Comparison of ENCODE assay signal across 8 cellular contexts in the genomic region with DNA sequence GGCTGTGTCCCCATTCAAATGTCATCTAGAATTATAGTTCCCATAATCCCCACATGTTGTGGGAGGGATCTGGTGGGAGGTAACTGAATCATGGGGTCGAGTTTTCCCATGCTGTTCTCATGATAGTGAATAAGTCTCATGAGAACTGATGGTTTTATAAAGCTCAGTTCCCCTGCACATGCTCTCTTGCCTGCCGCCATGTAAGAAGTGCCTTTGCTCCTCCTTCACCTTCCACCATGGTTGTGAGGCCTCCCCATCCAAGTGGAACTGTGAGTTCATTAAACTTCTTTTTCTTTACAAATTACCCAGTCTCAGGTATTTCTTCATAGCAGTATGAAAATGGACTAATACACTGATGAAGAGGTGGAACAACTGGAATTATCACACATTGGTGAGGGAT. TPM values are rescaled to one million over a fixed set of nuclear protein-coding genes. Genes with fewer than 3 reads are reported as not detected.
"Had no signal": no experiment of that assay in that cellular context is flagged by ENCODE, and none has a peak within 500 bp of the region (broad histone marks: within the 10 kb centered on the region; RNA-seq: fewer than 3 reads in every experiment).

No MANE protein-coding gene starts in this region.

RNA-seq across cellular contexts. Expression of a gene that starts 55.9 kb away (rescaled TPM):
- total RNA-seq: kidney epithelial cell; left lobe of liver; liver; lung microvascular endothelial cell; mesothelial cell of epicardium; mononuclear cell; naive thymus-derived CD4-positive, alpha-beta T cell; naive thymus-derived CD8-positive, alpha-beta T cell had no signal
- polyA plus RNA-seq: liver; naive thymus-derived CD4-positive, alpha-beta T cell; naive thymus-derived CD8-positive, alpha-beta T cell had no signal
